ENCODE assay signal across 9 cellular contexts in genomic region chr12:53102883-53103807, GRCh38. TPM values are rescaled to one million over a fixed set of nuclear protein-coding genes. Genes with fewer than 3 reads are reported as not detected.
A peak's percentile ranks its signal among the peaks of the same experiment; 100 is the strongest.
DNase-seq lines count a peak whose midpoint lies in the region; ATAC-seq and TF ChIP-seq lines count a peak whose summit lies in the region.
"Had no signal": no experiment of that assay in that cellular context is flagged by ENCODE, and none has a peak within 500 bp of the region (broad histone marks: within the 10 kb centered on the region; RNA-seq: fewer than 3 reads in every experiment).

Gene SOAT2, plus strand, starts transcription at chr12:53103486. Its CDS starts 92 bp downstream, at chr12:53103578.

- intact Hi-C loops in body of pancreas (cut with DNase I), result loop anchor here (5.0 kb wide), 1 partner anchor 36 kb away; no protein-coding TSS in a partner anchor

- no peak for TF ChIP-seq CTCF in body of pancreas (IDR thresholded peaks at IDR 0.05)

- H3K27me3 ChIP-seq in body of pancreas, result no peaks in the 10 kb centered on the region
- H3K27me3 ChIP-seq: upper lobe of left lung had no signal

- 68 to 69% methylated on average over 16 to 19 of the region's 23 CpGs for WGBS in body of pancreas, 2 donors

- peak within 1 kb of the TSS; percentile 60 to 82 (median 78) for H3K27ac ChIP-seq in body of pancreas

- no peak for TF ChIP-seq POLR2A in body of pancreas (IDR thresholded peaks at IDR 0.05)

- DNase-seq in NCI-H2081 (lab: John Stamatoyannopoulos, UW), result peak; percentile 12 to 46
- DNase-seq in NCI-H2081 treated with DMSO at 0.1 percent for 48 hours (lab: John Stamatoyannopoulos, UW), result no peak
- DNase-seq in NCI-H69 (lab: John Stamatoyannopoulos, UW), result peak; percentile 52
- no peak for DNase-seq in body of pancreas
- peak; percentile 47 for DNase-seq in stimulated activated CD8-positive, alpha-beta memory T cell treated with anti-CD3 and anti-CD28 coated beads, Interleukin-4, amount 100 ng/mL, for 24 hours (ENCODE audit: low read depth)
- DNase-seq in dedifferentiated amniotic fluid mesenchymal stem cell (ENCODE audit: extremely low spot score), result no peak
- no peak for DNase-seq in EL
- no peak for DNase-seq in HUDEP-2 (lab: John Stamatoyannopoulos, UW; ENCODE audit: unreplicated experiment in 76 of 76)

- H3K4me1 ChIP-seq in body of pancreas, result peaks cover 33% of the 10 kb centered on the region

- no peaks in the 10 kb centered on the region for H3K36me3 ChIP-seq in body of pancreas (replicated peaks in 1 of 2; ENCODE audit: insufficient read depth in 1 of 2, low read depth in 2 of 2)
- H3K36me3 ChIP-seq: upper lobe of left lung had no signal

- no peak within 1 kb of the TSS for H3K4me3 ChIP-seq in body of pancreas
- H3K4me3 ChIP-seq: upper lobe of left lung had no signal

- ATAC-seq in body of pancreas, result no peak

- H3K9me3 ChIP-seq in body of pancreas, result no peaks in the 10 kb centered on the region
- H3K9me3 ChIP-seq: upper lobe of left lung had no signal

RNA-seq across cellular contexts. Expression of gene SOAT2, which starts in this region (rescaled TPM):
- not detected for total RNA-seq in body of pancreas

Comparison
In these comparisons a context has a peak if more than half of its experiments do, and no peak if none do; other contexts are left out.
1. DNase-seq: peak in NCI-H2081 (2 of 2), NCI-H69 (single experiment) and stimulated activated CD8-positive, alpha-beta memory T cell treated with anti-CD3 and anti-CD28 coated beads, Interleukin-4, amount 100 ng/mL, for 24 hours (single experiment); none in NCI-H2081 treated with DMSO at 0.1 percent for 48 hours (single experiment), body of pancreas (0 of 4), dedifferentiated amniotic fluid mesenchymal stem cell (single experiment), EL (single experiment) and HUDEP-2 (0 of 76).